ENCODE assay signal across 24 cellular contexts in the genomic region with DNA sequence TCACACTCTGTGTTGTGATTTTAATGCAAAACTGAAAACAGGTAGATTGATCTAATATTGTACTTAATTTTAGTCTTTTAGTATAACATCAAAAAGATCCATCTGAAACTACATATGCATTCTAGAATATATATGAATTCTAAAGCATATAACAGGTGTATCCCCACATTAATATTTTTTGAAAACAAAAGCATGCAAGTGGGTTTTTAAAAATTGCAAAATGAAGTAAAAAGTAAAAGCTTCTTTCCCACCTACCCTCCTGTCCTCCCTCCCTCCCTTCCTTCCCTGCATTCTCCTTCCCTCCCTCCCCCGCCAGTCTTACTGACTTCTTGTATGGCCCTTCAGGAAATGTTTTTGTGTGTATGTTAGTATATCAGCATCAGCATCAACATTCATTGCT.
"Had no signal": no experiment of that assay in that cellular context is flagged by ENCODE, and none has a peak within 500 bp of the region (broad histone marks: within the 10 kb centered on the region; RNA-seq: fewer than 3 reads in every experiment).

No MANE protein-coding gene starts in this region.

- H3K9me3 Mint-ChIP-seq: naive thymus-derived CD4-positive, alpha-beta T cell; natural killer cell treated with Interleukin-12 subunit alpha and Interleukin-12 subunit beta and Interleukin-15 and Interleukin-18, amount 100 ng/mL, for 72 hours; stimulated activated effector memory CD8-positive, alpha-beta T cell treated with anti-CD3 and anti-CD28 coated beads, Interleukin-12 subunit alpha, Interleukin-12 subunit beta, amount 100 ng/mL, for 72 hours; stimulated activated naive CD8-positive, alpha-beta T cell treated with anti-CD3 and anti-CD28 coated beads, Interleukin-15, amount 100 ng/mL, for 72 hours; type B pancreatic cell had no signal

- H3K27me3 ChIP-seq: pancreas, sigmoid colon, spleen, tibial nerve, uterus had no signal

- H3K4me3 ChIP-seq: left ventricle myocardium inferior, lung, mucosa of descending colon, pancreas, prostate gland, sigmoid colon, spleen, tibial nerve, uterus had no signal

- H3K27ac Mint-ChIP-seq: natural killer cell treated with Interleukin-12 subunit alpha and Interleukin-12 subunit beta and Interleukin-15 and Interleukin-18, amount 100 ng/mL, for 72 hours; stimulated activated effector memory CD8-positive, alpha-beta T cell treated with anti-CD3 and anti-CD28 coated beads, Interleukin-12 subunit alpha, Interleukin-12 subunit beta, amount 100 ng/mL, for 72 hours; stimulated activated naive CD8-positive, alpha-beta T cell treated with anti-CD3 and anti-CD28 coated beads, Interleukin-15, amount 100 ng/mL, for 72 hours; type B pancreatic cell had no signal

- H3K4me1 Mint-ChIP-seq: stimulated activated effector memory CD8-positive, alpha-beta T cell treated with anti-CD3 and anti-CD28 coated beads, Interleukin-12 subunit alpha, Interleukin-12 subunit beta, amount 100 ng/mL, for 72 hours; stimulated activated naive CD8-positive, alpha-beta T cell treated with anti-CD3 and anti-CD28 coated beads, Interleukin-15, amount 100 ng/mL, for 72 hours had no signal

- H3K27me3 Mint-ChIP-seq: naive thymus-derived CD4-positive, alpha-beta T cell; natural killer cell treated with Interleukin-12 subunit alpha and Interleukin-12 subunit beta and Interleukin-15 and Interleukin-18, amount 100 ng/mL, for 72 hours; stimulated activated naive CD8-positive, alpha-beta T cell treated with anti-CD3 and anti-CD28 coated beads, Interleukin-15, amount 100 ng/mL, for 72 hours; type B pancreatic cell had no signal

- H3K27ac ChIP-seq: left ventricle myocardium inferior, pancreas, prostate gland, sigmoid colon, spleen, tibial nerve, uterus had no signal

- DNase-seq: islet precursor cell; left ventricle myocardium inferior; midbrain; mucosa of descending colon; naive thymus-derived CD4-positive, alpha-beta T cell; nucleus accumbens; pancreas; posterior cingulate gyrus; retina; right cardiac atrium; sigmoid colon; small intestine; spleen; stimulated activated CD4-positive, alpha-beta T cell treated with anti-CD3 and anti-CD28 coated beads, Interleukin-4, amount 100 ng/mL, for 24 hours; stimulated activated naive CD4-positive, alpha-beta T cell treated with Interleukin-2 at 50 U/mL for 16 hours; stimulated activated naive CD8-positive, alpha-beta T cell treated with anti-CD3 and anti-CD28 coated beads, Interleukin-15, amount 100 ng/mL, for 72 hours; substantia nigra; uterus had no signal

- FAIRE-seq: pancreas, small intestine had no signal

- H3K36me3 ChIP-seq: prostate gland, uterus had no signal

- H3K9me3 ChIP-seq: left ventricle myocardium inferior, mucosa of descending colon, pancreas, prostate gland, sigmoid colon, spleen, tibial nerve, uterus had no signal

- H3K4me1 ChIP-seq: left ventricle myocardium inferior, pancreas, prostate gland, uterus had no signal

- ATAC-seq: mucosa of descending colon; naive thymus-derived CD4-positive, alpha-beta T cell; natural killer cell treated with Interleukin-12 subunit alpha and Interleukin-12 subunit beta and Interleukin-15 and Interleukin-18, amount 100 ng/mL, for 72 hours; pancreas; right cardiac atrium; stimulated activated effector memory CD8-positive, alpha-beta T cell treated with anti-CD3 and anti-CD28 coated beads, Interleukin-12 subunit alpha, Interleukin-12 subunit beta, amount 100 ng/mL, for 72 hours; stimulated activated naive CD8-positive, alpha-beta T cell treated with anti-CD3 and anti-CD28 coated beads, Interleukin-15, amount 100 ng/mL, for 72 hours had no signal

- H3K4me3 Mint-ChIP-seq: naive thymus-derived CD4-positive, alpha-beta T cell; natural killer cell treated with Interleukin-12 subunit alpha and Interleukin-12 subunit beta and Interleukin-15 and Interleukin-18, amount 100 ng/mL, for 72 hours; stimulated activated effector memory CD8-positive, alpha-beta T cell treated with anti-CD3 and anti-CD28 coated beads, Interleukin-12 subunit alpha, Interleukin-12 subunit beta, amount 100 ng/mL, for 72 hours; stimulated activated naive CD8-positive, alpha-beta T cell treated with anti-CD3 and anti-CD28 coated beads, Interleukin-15, amount 100 ng/mL, for 72 hours; type B pancreatic cell had no signal
